8 cellular contexts compared by ENCODE assay signal in the genomic region with DNA sequence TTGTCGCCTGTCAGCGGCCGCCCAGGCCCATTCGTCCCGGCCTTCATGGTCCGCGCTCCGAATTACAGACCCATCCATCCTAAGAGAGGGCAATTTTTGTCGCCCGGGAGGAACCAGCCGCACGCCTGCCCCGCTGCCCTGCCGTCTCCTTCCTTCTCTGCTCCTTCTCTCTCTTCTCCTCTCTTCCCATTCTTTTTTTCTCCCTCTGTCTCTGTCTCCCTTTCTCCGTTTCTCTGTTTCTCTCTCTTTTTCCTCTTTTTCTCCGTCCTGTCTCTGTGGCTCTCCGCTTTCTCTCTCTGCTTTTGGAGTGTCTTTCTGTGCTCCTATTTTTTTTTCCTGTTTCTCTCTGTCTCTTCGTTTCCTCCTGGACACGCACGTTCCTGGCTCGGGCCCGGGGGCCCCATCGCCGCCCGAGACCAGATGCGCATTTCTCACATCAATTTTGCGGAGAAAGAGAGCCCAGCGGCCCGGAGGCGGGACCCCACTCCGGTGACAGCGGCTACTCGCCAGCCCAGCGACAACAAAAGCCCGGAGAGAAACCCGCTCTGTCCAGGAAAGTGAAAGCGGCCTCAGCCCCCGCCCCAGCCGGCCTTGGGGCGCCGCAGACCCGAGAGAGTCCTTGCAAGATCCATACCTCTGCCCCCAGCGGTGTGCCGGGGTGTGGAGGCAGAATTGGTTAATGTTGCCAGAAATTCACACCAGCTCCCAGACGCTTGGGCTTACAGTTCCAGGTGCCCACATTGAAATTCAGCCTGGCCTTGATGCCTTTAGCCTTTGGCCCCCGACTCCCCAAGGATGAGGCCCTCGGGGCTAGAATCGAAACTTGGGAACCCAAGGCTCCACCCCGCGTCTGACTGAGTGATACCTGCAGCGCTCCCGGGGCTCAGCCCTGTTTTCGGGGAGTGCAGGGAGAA. TPM values are rescaled to one million over a fixed set of nuclear protein-coding genes. Genes with fewer than 3 reads are reported as not detected.
A peak's percentile ranks its signal among the peaks of the same experiment; 100 is the strongest.
DNase-seq lines count a peak whose midpoint lies in the region; TF ChIP-seq lines count a peak whose summit lies in the region.
"Had no signal": no experiment of that assay in that cellular context is flagged by ENCODE, and none has a peak within 500 bp of the region (broad histone marks: within the 10 kb centered on the region; RNA-seq: fewer than 3 reads in every experiment).

No MANE protein-coding gene starts in this region.

- peaks cover 16 to 23% (median 17%) of the 10 kb centered on the region in 3 donors for H3K4me1 Mint-ChIP-seq in IgD-negative memory B cell
- peaks cover 7% of the 10 kb centered on the region for H3K4me1 Mint-ChIP-seq in progenitor cell of endocrine pancreas (ENCODE audit: low read depth)

- no peak overlapping the region for H3K27ac ChIP-seq in coronary artery

- H3K27ac Mint-ChIP-seq in IgD-negative memory B cell: peak overlapping the region; percentile 35 to 93 (median 46)
- no peak overlapping the region for H3K27ac Mint-ChIP-seq in progenitor cell of endocrine pancreas

- H3K9me3 Mint-ChIP-seq in IgD-negative memory B cell (peaks cover 0 to 5% (median 0%) of the 10 kb centered on the region in 3 donors), progenitor cell of endocrine pancreas (ENCODE audit: low read depth) (no peaks in the 10 kb centered on the region)

- H3K4me3 ChIP-seq in coronary artery: peak overlapping the region; percentile 56

- TF ChIP-seq CTCF in GM10266 (IDR thresholded peaks at IDR 0.05; ENCODE audit: control insufficient read depth, insufficient read depth, low read depth, missing control alignments) (no peak), coronary artery (IDR thresholded peaks at IDR 0.05) (no peak), progenitor cell of endocrine pancreas (IDR thresholded peaks at IDR 0.05; ENCODE audit: unreplicated experiment) (peak; percentile 19)

- H3K27me3 Mint-ChIP-seq in IgD-negative memory B cell: peaks cover 67% of the 10 kb centered on the region
- H3K27me3 Mint-ChIP-seq in progenitor cell of endocrine pancreas: peaks cover 79% of the 10 kb centered on the region

- DNase-seq in GM10266 (ENCODE audit: extremely low spot score) (peak; percentile 51), coronary artery (ENCODE audit: low spot score) (no peak), progenitor cell of endocrine pancreas (ENCODE audit: low spot score, unreplicated experiment) (no peak), RKO (ENCODE audit: low spot score) (no peak), hepatic stellate cell (ENCODE audit: low spot score) (no peak), HPDE6-E6E7 (ENCODE audit: extremely low spot score) (no peak)
- DNase-seq: NCI-H526 treated with DMSO at 0.1 percent for 48 hours had no signal

- H3K36me3 Mint-ChIP-seq in IgD-negative memory B cell (peaks cover 2% of the 10 kb centered on the region), progenitor cell of endocrine pancreas (ENCODE audit: insufficient read depth) (no peaks in the 10 kb centered on the region)

- H3K4me3 Mint-ChIP-seq in IgD-negative memory B cell: peak overlapping the region; percentile 33 to 75 (median 44)
- no peak overlapping the region for H3K4me3 Mint-ChIP-seq in progenitor cell of endocrine pancreas (ENCODE audit: low read depth)

RNA-seq across cellular contexts. Expression of a gene that starts 4.1 kb away (rescaled TPM):
- not detected for polyA plus RNA-seq in IgD-negative memory B cell
- total RNA-seq in progenitor cell of endocrine pancreas: not detected in 2 replicates
